ENCODE assay signal across 1 cellular context in genomic region chr5:141945511-141946024, GRCh38.
TF ChIP-seq lines count a peak whose summit lies in the region.

No MANE protein-coding gene starts in this region.

TF ChIP-seq in GM12878, 131 proteins besides CTCF, POLR2A, EP300 and RAD21:
- TF ChIP-seq BHLHE40 (IDR thresholded peaks at IDR 0.05; ENCODE audit: borderline replicate concordance in 1 of 2, low read depth in 2 of 2, low read length in 1 of 2) (no peak), TAF1 (IDR thresholded peaks at IDR 0.05; ENCODE audit: borderline replicate concordance, low read depth, low read length) (no peak), POU2F2 (IDR thresholded peaks at IDR 0.05; ENCODE audit: borderline replicate concordance, low read depth, low read length) (no peak), ZNF384 (IDR thresholded peaks at IDR 0.05; ENCODE audit: borderline replicate concordance, low read depth, low read length) (no peak), SREBF2 (IDR thresholded peaks at IDR 0.05; ENCODE audit: low read length) (no peak), RB1 (IDR thresholded peaks at IDR 0.05; ENCODE audit: borderline replicate concordance) (no peak), PAX8 (IDR thresholded peaks at IDR 0.05) (no peak), NFIC (IDR thresholded peaks at IDR 0.05; ENCODE audit: low read depth, low read length) (no peak), BCL11A (IDR thresholded peaks at IDR 0.05; ENCODE audit: low read depth, low read length) (no peak), SMAD5 (IDR thresholded peaks at IDR 0.05; ENCODE audit: low read depth) (no peak), FOXM1 (IDR thresholded peaks at IDR 0.05; ENCODE audit: low read depth, low read length) (no peak), NR2C1 (IDR thresholded peaks at IDR 0.05) (no peak), STAT3 (IDR thresholded peaks at IDR 0.05; ENCODE audit: low read depth, low read length) (no peak), KLF5 (IDR thresholded peaks at IDR 0.05; ENCODE audit: partially characterized antibody) (no peak), USF2 (IDR thresholded peaks at IDR 0.05; ENCODE audit: borderline replicate concordance, low read depth, low read length) (no peak), TCF12 (IDR thresholded peaks at IDR 0.05; ENCODE audit: low read depth, low read length) (no peak), EED (IDR thresholded peaks at IDR 0.05; ENCODE audit: low read depth) (no peak), MTA3 (IDR thresholded peaks at IDR 0.05; ENCODE audit: borderline replicate concordance, low read length) (no peak)
